ENCODE assay signal across 19 cellular contexts in genomic region chr6:41652876-41653641, GRCh38. TPM values are rescaled to one million over a fixed set of nuclear protein-coding genes. Genes with fewer than 3 reads are reported as not detected.
DNase-seq lines count a peak whose midpoint lies in the region; TF ChIP-seq lines count a peak whose summit lies in the region.
"Had no signal": no experiment of that assay in that cellular context is flagged by ENCODE, and none has a peak within 500 bp of the region (broad histone marks: within the 10 kb centered on the region; RNA-seq: fewer than 3 reads in every experiment).

No MANE protein-coding gene starts in this region.

- H3K27me3 Mint-ChIP-seq in osteocyte (ENCODE audit: unreplicated experiment): no peaks in the 10 kb centered on the region
- H3K27me3 Mint-ChIP-seq in T-helper 2 cell treated with Interferon-gamma antibody and Interleukin-4, amounts not matched to agents 5 μg/mL and 100 μg/mL, for 36 hours (ENCODE audit: low read depth): peaks cover 2% of the 10 kb centered on the region

- H3K4me3 Mint-ChIP-seq in osteocyte (ENCODE audit: unreplicated experiment): peak overlapping the region; percentile 14
- H3K4me3 Mint-ChIP-seq in T-helper 2 cell treated with Interferon-gamma antibody and Interleukin-4, amounts not matched to agents 5 μg/mL and 100 μg/mL, for 36 hours: no peak overlapping the region

- no peak overlapping the region for H3K4me3 ChIP-seq in epithelial cell of esophagus (ENCODE audit: low read length)
- H3K4me3 ChIP-seq: BLaER1 treated with 17β-estradiol and CSF1 and Interleukin-3, amounts not matched to agents 10 nM and 100 nM; gastroesophageal sphincter; thoracic aorta had no signal

- no peaks in the 10 kb centered on the region for H3K9me3 Mint-ChIP-seq in osteocyte (ENCODE audit: unreplicated experiment)
- H3K9me3 Mint-ChIP-seq in T-helper 2 cell treated with Interferon-gamma antibody and Interleukin-4, amounts not matched to agents 5 μg/mL and 100 μg/mL, for 36 hours: no peaks in the 10 kb centered on the region
- H3K9me3 Mint-ChIP-seq: activated naive CD4-positive, alpha-beta T cell treated with anti-CD3 and anti-CD28 coated beads, Interleukin-2, amount 50 U/mL, for 72 hours had no signal

- peak; percentile 49 for DNase-seq in DMS153 treated with DMSO at 0.1 percent for 48 hours (lab: John Stamatoyannopoulos, UW; ENCODE audit: unreplicated experiment)
- DNase-seq in epithelial cell of esophagus (ENCODE audit: low read depth): peak; percentile 67
- no peak for DNase-seq in osteocyte (ENCODE audit: extremely low spot score, unreplicated experiment)
- no peak for DNase-seq in NCI-H1092 (lab: John Stamatoyannopoulos, UW)
- DNase-seq in mesenteric fat pad (ENCODE audit: low spot score): no peak
- DNase-seq in T-helper 2 cell treated with Interferon-gamma antibody and Interleukin-4, amounts not matched to agents 5 μg/mL and 100 μg/mL, for 36 hours (ENCODE audit: low spot score): no peak
- no peak for DNase-seq in D341Med (ENCODE audit: low spot score)
- DNase-seq: caudate nucleus; NCI-H1048; NCI-H446 treated with DMSO at 0.1 percent for 48 hours; retina; stimulated activated CD4-positive, alpha-beta T cell treated with anti-CD3 and anti-CD28 coated beads, Interleukin-2, amount 100 ng/mL, for 24 hours; stimulated activated CD8-positive, alpha-beta memory T cell treated with anti-CD3 and anti-CD28 coated beads, Interleukin-4, amount 100 ng/mL, for 48 hours had no signal

- peak; percentile 48; the same call in 1 of the 2 replicates for TF ChIP-seq CTCF in LNCAP (IDR thresholded peaks at IDR 0.05)
- TF ChIP-seq CTCF in epithelial cell of esophagus (IDR thresholded peaks at IDR 0.05; ENCODE audit: insufficient read depth, low read depth, low read length, missing control alignments): no peak
- no peak for TF ChIP-seq CTCF in osteocyte (IDR thresholded peaks at IDR 0.05)

- H3K4me1 Mint-ChIP-seq in osteocyte (ENCODE audit: unreplicated experiment): peaks cover 67% of the 10 kb centered on the region
- no peaks in the 10 kb centered on the region for H3K4me1 Mint-ChIP-seq in T-helper 2 cell treated with Interferon-gamma antibody and Interleukin-4, amounts not matched to agents 5 μg/mL and 100 μg/mL, for 36 hours (ENCODE audit: low read depth)

- H3K36me3 Mint-ChIP-seq in osteocyte (ENCODE audit: unreplicated experiment): peaks cover 28% of the 10 kb centered on the region
- H3K36me3 Mint-ChIP-seq in T-helper 2 cell treated with Interferon-gamma antibody and Interleukin-4, amounts not matched to agents 5 μg/mL and 100 μg/mL, for 36 hours (ENCODE audit: low read depth): no peaks in the 10 kb centered on the region
- H3K36me3 Mint-ChIP-seq: activated naive CD4-positive, alpha-beta T cell treated with anti-CD3 and anti-CD28 coated beads, Interleukin-2, amount 50 U/mL, for 72 hours had no signal

- peak overlapping the region; percentile 13 for H3K27ac Mint-ChIP-seq in osteocyte (ENCODE audit: unreplicated experiment)
- no peak overlapping the region for H3K27ac Mint-ChIP-seq in T-helper 2 cell treated with Interferon-gamma antibody and Interleukin-4, amounts not matched to agents 5 μg/mL and 100 μg/mL, for 36 hours
- H3K27ac Mint-ChIP-seq: activated naive CD4-positive, alpha-beta T cell treated with anti-CD3 and anti-CD28 coated beads, Interleukin-2, amount 50 U/mL, for 72 hours had no signal

RNA-seq across cellular contexts. Expression of gene MDFI, which starts 14.8 kb away (rescaled TPM):
- 74.1 and 75.9 TPM in 2 replicates for total RNA-seq in osteocyte
- 21.7 TPM for total RNA-seq in mesenteric fat pad
- total RNA-seq: activated naive CD4-positive, alpha-beta T cell treated with anti-CD3 and anti-CD28 coated beads, Interleukin-2, amount 50 U/mL, for 72 hours; G401 had no signal

Comparison
In these comparisons a context has a peak if more than half of its experiments do, and no peak if none do; other contexts are left out.
1. DNase-seq: peak in DMS153 treated with DMSO at 0.1 percent for 48 hours (single experiment) and epithelial cell of esophagus (single experiment); none in osteocyte (single experiment), NCI-H1092 (single experiment), mesenteric fat pad (single experiment), T-helper 2 cell treated with Interferon-gamma antibody and Interleukin-4, amounts not matched to agents 5 μg/mL and 100 μg/mL, for 36 hours (single experiment) and D341Med (single experiment).